In the genomic region with DNA sequence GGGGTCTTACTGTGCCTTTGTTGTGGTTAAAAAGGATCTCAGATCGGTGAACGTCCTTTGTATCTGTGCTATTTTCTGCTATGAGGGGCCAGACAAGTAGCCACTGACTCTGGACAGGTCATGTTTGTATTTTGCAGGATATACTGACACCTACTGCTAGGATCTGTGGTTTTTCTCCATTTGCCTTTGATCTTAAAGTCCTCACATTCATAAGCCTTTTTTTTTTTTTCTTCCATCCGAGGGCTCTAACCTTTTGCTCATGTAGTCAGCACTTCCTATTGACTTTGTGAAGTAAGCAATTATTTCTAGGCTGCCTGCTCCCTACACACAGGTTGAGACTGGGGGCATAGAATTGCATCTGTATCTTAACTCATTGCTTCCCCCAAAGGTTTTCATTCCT, we compare ENCODE assay signal across 19 cellular contexts.
DNase-seq lines count a peak whose midpoint lies in the region; ATAC-seq and TF ChIP-seq lines count a peak whose summit lies in the region.
"Had no signal": no experiment of that assay in that cellular context is flagged by ENCODE, and none has a peak within 500 bp of the region (broad histone marks: within the 10 kb centered on the region; RNA-seq: fewer than 3 reads in every experiment).

No MANE protein-coding gene starts in this region.

- in situ Hi-C loops in SK-MEL-5 (cut with HindIII; ENCODE audit: low pct_unique_long_range_greater_than_20kb, low sequenced_read_pairs): no loop called here

- no peak overlapping the region for H2AFZ ChIP-seq in fibroblast of lung (ENCODE audit: low read length)

- no peaks in the 10 kb centered on the region for H4K20me1 ChIP-seq in fibroblast of lung (ENCODE audit: control insufficient read depth, extremely low read depth, insufficient read depth, low read length)

- H3K36me3 Mint-ChIP-seq in CD4-positive, alpha-beta memory T cell: no peaks in the 10 kb centered on the region
- H3K36me3 Mint-ChIP-seq: activated naive CD8-positive, alpha-beta T cell treated with anti-CD3 and anti-CD28 coated beads for 36 hours had no signal

- H3K27ac ChIP-seq in HEK293 (ENCODE audit: extremely low read depth, low read depth, low read length) (no peak overlapping the region), fibroblast of lung (ENCODE audit: insufficient read depth, low read length) (no peak overlapping the region)
- H3K27ac ChIP-seq in CD4-positive, alpha-beta memory T cell (ENCODE audit: low read depth, low read length): no peak overlapping the region
- H3K27ac ChIP-seq: prostate gland, RWPE1, suprapubic skin had no signal

- DNase-seq in BE2C (no peak), SK-MEL-5 (ENCODE audit: low read depth, low spot score) (peak; percentile 71), fibroblast of lung (ENCODE audit: low read depth in 2 of 2) (peak; percentile 1 to 31), foreskin melanocyte (no peak)
- no peak for DNase-seq in CD4-positive, alpha-beta memory T cell
- DNase-seq: activated CD4-positive, alpha-beta T cell treated with anti-CD3 and anti-CD28 coated beads, Interleukin-2, amount 10 ng/mL, durations not matched to agents 24 days and 14 days; activated naive CD8-positive, alpha-beta T cell treated with anti-CD3 and anti-CD28 coated beads for 36 hours; activated T-cell treated with anti-CD3 and anti-CD28 coated beads for 4 hours; erythroblast; left cardiac atrium; NCI-H2227 treated with DMSO at 0.1 percent for 48 hours; stimulated activated CD4-positive, alpha-beta T cell treated with anti-CD3 and anti-CD28 coated beads, Interleukin-15, amount 100 ng/mL, for 24 hours had no signal

- CTCF ChIA-PET in HEK293 (lab: Yijun Ruan, JAX): no interaction called here
- CTCF ChIA-PET in CD4-positive, alpha-beta memory T cell (lab: Charles Lee; ENCODE audit: partially characterized antibody): no interaction called here

- no peak overlapping the region for H3K4me2 ChIP-seq in fibroblast of lung (ENCODE audit: extremely low read depth, insufficient read depth, low read length)

- H3K9me3 Mint-ChIP-seq in CD4-positive, alpha-beta memory T cell: peaks cover 0 to 17% (median 6%) of the 10 kb centered on the region in 8 donors
- H3K9me3 Mint-ChIP-seq: activated CD4-positive, alpha-beta T cell treated with anti-CD3 and anti-CD28 coated beads, Interleukin-2, amount 10 ng/mL, durations not matched to agents 24 days and 14 days; activated naive CD8-positive, alpha-beta T cell treated with anti-CD3 and anti-CD28 coated beads for 36 hours had no signal

- H3K4me1 Mint-ChIP-seq in CD4-positive, alpha-beta memory T cell: no peaks in the 10 kb centered on the region
- H3K4me1 Mint-ChIP-seq: activated CD4-positive, alpha-beta T cell treated with anti-CD3 and anti-CD28 coated beads, Interleukin-2, amount 10 ng/mL, durations not matched to agents 24 days and 14 days; activated naive CD8-positive, alpha-beta T cell treated with anti-CD3 and anti-CD28 coated beads for 36 hours had no signal

- H3K9me3 ChIP-seq in BE2C (no peaks in the 10 kb centered on the region), HEK293 (ENCODE audit: control insufficient read depth, insufficient read depth, low read depth, low read length) (no peaks in the 10 kb centered on the region), fibroblast of lung (ENCODE audit: control insufficient read depth, insufficient read depth, low read depth, low read length) (no peaks in the 10 kb centered on the region)
- no peaks in the 10 kb centered on the region for H3K9me3 ChIP-seq in CD4-positive, alpha-beta memory T cell (ENCODE audit: control insufficient read depth in 1 of 2, low read length in 2 of 2)
- H3K9me3 ChIP-seq: prostate gland, suprapubic skin had no signal

- no peak overlapping the region for H3K27ac Mint-ChIP-seq in CD4-positive, alpha-beta memory T cell
- H3K27ac Mint-ChIP-seq: activated CD4-positive, alpha-beta T cell treated with anti-CD3 and anti-CD28 coated beads, Interleukin-2, amount 10 ng/mL, durations not matched to agents 24 days and 14 days; activated naive CD8-positive, alpha-beta T cell treated with anti-CD3 and anti-CD28 coated beads for 36 hours; T-helper 2 cell treated with Interferon-gamma antibody and Interleukin-4, amounts not matched to agents 5 μg/mL and 100 μg/mL, for 36 hours had no signal

- H3K27me3 Mint-ChIP-seq in CD4-positive, alpha-beta memory T cell: no peaks in the 10 kb centered on the region
- H3K27me3 Mint-ChIP-seq: activated CD4-positive, alpha-beta T cell treated with anti-CD3 and anti-CD28 coated beads, Interleukin-2, amount 10 ng/mL, durations not matched to agents 24 days and 14 days; activated naive CD8-positive, alpha-beta T cell treated with anti-CD3 and anti-CD28 coated beads for 36 hours had no signal

- POLR2A ChIA-PET in HEK293 (lab: Yijun Ruan, JAX): no interaction called here
- POLR2A ChIA-PET in CD4-positive, alpha-beta memory T cell (lab: Charles Lee; ENCODE audit: partially characterized antibody): no interaction called here

- ATAC-seq in GM19452 (IDR thresholded peaks at IDR 0.05; ENCODE audit: unreplicated experiment): no peak
- no peak for ATAC-seq in GM18868 (IDR thresholded peaks at IDR 0.05; ENCODE audit: unreplicated experiment)
- ATAC-seq: left cardiac atrium had no signal

- H3K4me3 ChIP-seq in BE2C (ENCODE audit: low read depth, low read length) (no peak overlapping the region), HEK293 (ENCODE audit: low read depth, low read length) (no peak overlapping the region), fibroblast of lung (replicated peaks in 1 of 4; ENCODE audit: control extremely low read depth in 1 of 4, insufficient read depth in 1 of 4, low read depth in 3 of 4, low read length in 4 of 4) (no peak overlapping the region)
- no peak overlapping the region for H3K4me3 ChIP-seq in CD4-positive, alpha-beta memory T cell (ENCODE audit: low read length in 2 of 2)
- H3K4me3 ChIP-seq: prostate gland, suprapubic skin had no signal

- no peak overlapping the region for H3K4me3 Mint-ChIP-seq in CD4-positive, alpha-beta memory T cell
- H3K4me3 Mint-ChIP-seq: activated CD4-positive, alpha-beta T cell treated with anti-CD3 and anti-CD28 coated beads, Interleukin-2, amount 10 ng/mL, durations not matched to agents 24 days and 14 days; activated naive CD8-positive, alpha-beta T cell treated with anti-CD3 and anti-CD28 coated beads for 36 hours; T-helper 2 cell treated with Interferon-gamma antibody and Interleukin-4, amounts not matched to agents 5 μg/mL and 100 μg/mL, for 36 hours had no signal

- no peaks in the 10 kb centered on the region for H3K36me3 ChIP-seq in BE2C
- H3K36me3 ChIP-seq in HEK293 (ENCODE audit: control insufficient read depth in 2 of 2, insufficient read depth in 1 of 2, low read length in 2 of 2): no peaks in the 10 kb centered on the region
- no peaks in the 10 kb centered on the region for H3K36me3 ChIP-seq in fibroblast of lung (ENCODE audit: control insufficient read depth, insufficient read depth, low read length)
- H3K36me3 ChIP-seq in CD4-positive, alpha-beta memory T cell (ENCODE audit: insufficient read depth, low read length): no peaks in the 10 kb centered on the region
- H3K36me3 ChIP-seq: prostate gland, suprapubic skin had no signal

- H3K4me1 ChIP-seq in BE2C (no peaks in the 10 kb centered on the region), HEK293 (ENCODE audit: control insufficient read depth, insufficient read depth, low read length) (no peaks in the 10 kb centered on the region), fibroblast of lung (ENCODE audit: control insufficient read depth, extremely low read depth, insufficient read depth, low read length) (no peaks in the 10 kb centered on the region)
- H3K4me1 ChIP-seq in CD4-positive, alpha-beta memory T cell (ENCODE audit: insufficient read depth, low read length): no peaks in the 10 kb centered on the region
- H3K4me1 ChIP-seq: prostate gland, suprapubic skin had no signal

- H3K9ac ChIP-seq in fibroblast of lung (ENCODE audit: insufficient read depth, low read length): no peak overlapping the region

- H3K27me3 ChIP-seq in BE2C (no peaks in the 10 kb centered on the region), fibroblast of lung (ENCODE audit: control insufficient read depth, insufficient read depth, low read length) (no peaks in the 10 kb centered on the region)
- no peaks in the 10 kb centered on the region for H3K27me3 ChIP-seq in CD4-positive, alpha-beta memory T cell (ENCODE audit: insufficient read depth, low read length)
- H3K27me3 ChIP-seq: suprapubic skin had no signal

- intact Hi-C loops in CD4-positive, alpha-beta memory T cell (cut with micrococcal nuclease): no loop called here

- TF ChIP-seq CTCF in BE2C (IDR thresholded peaks at IDR 0.05; ENCODE audit: low read depth, low read length) (peak; percentile 22), HEK293 (tag by site-specific recombination; IDR thresholded peaks at IDR 0.05) (no peak), fibroblast of lung (conservative IDR thresholded peaks at IDR 0.05 in 1 of 2, IDR thresholded peaks at IDR 0.05 in 1 of 2; ENCODE audit: low read depth in 1 of 2, low read length in 2 of 2) (peak in 1 of 2 donors; percentile 4)

- H3K79me2 ChIP-seq in fibroblast of lung (ENCODE audit: control insufficient read depth, insufficient read depth, low read length): no peaks in the 10 kb centered on the region

TF ChIP-seq in HEK293, 187 proteins besides CTCF, POLR2A, EP300 and RAD21:
- no peak for TF ChIP-seq ZNF548 (tag by site-specific recombination; IDR thresholded peaks at IDR 0.05)
- peak; percentile 89 for TF ChIP-seq TCF7L2 (IDR thresholded peaks at IDR 0.05; ENCODE audit: borderline replicate concordance, low read depth, low read length)

Comparison
In these comparisons a context has a peak if more than half of its experiments do, and no peak if none do; other contexts are left out.
1. DNase-seq: peak in SK-MEL-5 (single experiment) and fibroblast of lung (2 of 2); none in BE2C (single experiment), CD4-positive, alpha-beta memory T cell (0 of 5) and foreskin melanocyte (single experiment).